ENCODE assay signal across 8 cellular contexts in genomic region chr7:64888901-64889685, GRCh38. TPM values are rescaled to one million over a fixed set of nuclear protein-coding genes. Genes with fewer than 3 reads are reported as not detected.
DNase-seq lines count a peak whose midpoint lies in the region; ATAC-seq and TF ChIP-seq lines count a peak whose summit lies in the region.

No MANE protein-coding gene starts in this region.

- CTCF ChIA-PET in PC-3 (lab: Charles Lee), result no interaction called here

- TF ChIP-seq EP300 in transverse colon (IDR thresholded peaks at IDR 0.05; ENCODE audit: low read depth), result no peak

- intact Hi-C loops in CD14-positive monocyte (cut with micrococcal nuclease), result no loop called here
- intact Hi-C loops in transverse colon (cut with DNase I; ENCODE audit: low total_unique reads), result no loop called here
- intact Hi-C loops in PC-3 (cut with micrococcal nuclease), result no loop called here

- DNase-seq in CD14-positive monocyte (ENCODE audit: low spot score) (no peak), mesendoderm (no peak), transverse colon (peak; percentile 35), PC-3 (no peak)

- H3K36me3 ChIP-seq in ectodermal cell (ENCODE audit: control insufficient read depth, insufficient read depth, low read length) (no peaks in the 10 kb centered on the region), mesendoderm (ENCODE audit: control insufficient read depth, insufficient read depth, low read length) (no peaks in the 10 kb centered on the region), transverse colon (no peaks in the 10 kb centered on the region), PC-3 (ENCODE audit: low read depth, low read length) (no peaks in the 10 kb centered on the region)

- no peaks in the 10 kb centered on the region for H3K9me3 ChIP-seq in ectodermal cell (ENCODE audit: control insufficient read depth, low read length)
- no peaks in the 10 kb centered on the region for H3K9me3 ChIP-seq in transverse colon
- H3K9me3 ChIP-seq in PC-3 (ENCODE audit: low read length), result no peaks in the 10 kb centered on the region

- H3K27ac Mint-ChIP-seq in CD14-positive monocyte (peak overlapping the region in 2 of 7 donors; percentile 8 to 27), IgD-negative memory B cell (no peak overlapping the region)

- peaks cover 4% of the 10 kb centered on the region for H3K4me1 ChIP-seq in ectodermal cell (ENCODE audit: control insufficient read depth, insufficient read depth, low read length)
- H3K4me1 ChIP-seq in mesendoderm (ENCODE audit: control insufficient read depth, low read depth, low read length), result no peaks in the 10 kb centered on the region
- H3K4me1 ChIP-seq in transverse colon, result peaks cover 0 to 24% (median 16%) of the 10 kb centered on the region in 4 donors
- H3K4me1 ChIP-seq in PC-3 (ENCODE audit: insufficient read depth, low read length), result no peaks in the 10 kb centered on the region

- H3K9me3 Mint-ChIP-seq in CD14-positive monocyte, result peaks cover 6 to 30% (median 14%) of the 10 kb centered on the region in 7 donors
- peaks cover 0 to 2% (median 0%) of the 10 kb centered on the region in 3 donors for H3K9me3 Mint-ChIP-seq in IgD-negative memory B cell

- peaks cover 14% of the 10 kb centered on the region for H3K4me1 Mint-ChIP-seq in CD14-positive monocyte
- H3K4me1 Mint-ChIP-seq in IgD-negative memory B cell, result peaks cover 7 to 12% (median 8%) of the 10 kb centered on the region in 3 donors

- H3K79me1 ChIP-seq in mesendoderm (ENCODE audit: low read length), result no peaks in the 10 kb centered on the region

- no peak overlapping the region for H3K18ac ChIP-seq in mesendoderm (ENCODE audit: low read length)

- H3K36me3 Mint-ChIP-seq in CD14-positive monocyte (no peaks in the 10 kb centered on the region), IgD-negative memory B cell (no peaks in the 10 kb centered on the region)

- no peak overlapping the region for H4K8ac ChIP-seq in mesendoderm (ENCODE audit: low read depth, low read length)

- no peak overlapping the region for H2AFZ ChIP-seq in PC-3 (ENCODE audit: low read length)

- in situ Hi-C loops in transverse colon (cut with MboI; ENCODE audit: low pct_ligation_motif_present in 1 of 4, low pct_unique_long_range_greater_than_20kb in 1 of 4, low sequenced_read_pairs in 3 of 4), result loop anchor here in 1 of 4 donors (25.0 kb wide), 1 partner anchor 102 kb away; the partner anchor contains the start of gene ZNF138

- no peak overlapping the region for H2BK15ac ChIP-seq in mesendoderm (replicated peaks; ENCODE audit: low read depth)

- POLR2A ChIA-PET in PC-3 (lab: Charles Lee; ENCODE audit: unreplicated experiment), result no interaction called here

- H3K56ac ChIP-seq in mesendoderm (ENCODE audit: low read length), result peak overlapping the region; percentile 50

- H2BK5ac ChIP-seq in mesendoderm (ENCODE audit: low read length), result no peak overlapping the region

- peak overlapping the region; percentile 66 for H3K4me2 ChIP-seq in mesendoderm (ENCODE audit: low read length)
- H3K4me2 ChIP-seq in PC-3 (ENCODE audit: low read length), result no peak overlapping the region

- BruUV-seq in PC-3 (replicated peaks; lab: Mats Ljungman, UMichigan), result no TSS peak

- H2BK120ac ChIP-seq in mesendoderm (ENCODE audit: low read depth, low read length), result no peak overlapping the region

- H3K4ac ChIP-seq in mesendoderm (ENCODE audit: low read depth, low read length), result no peak overlapping the region

- H3K23ac ChIP-seq in mesendoderm (ENCODE audit: low read length), result no peak overlapping the region

- no peaks in the 10 kb centered on the region for H3F3A ChIP-seq in PC-3 (ENCODE audit: low read length, unreplicated experiment)

- no peaks in the 10 kb centered on the region for H3K9me2 ChIP-seq in PC-3 (replicated peaks; ENCODE audit: low read length)

- WGBS in ectodermal cell, 2 experiments, result 4% methylated on average over 60 of the region's 60 CpGs
- WGBS in mesendoderm (ENCODE audit: extremely low coverage, insufficient coverage, low lambda C conversion rate), result no CpG with 5 or more reads among the region's 60 CpGs
- WGBS in transverse colon (ENCODE audit: low coverage in 1 of 2), 2 donors, result 0% methylated on average over 10 of the region's 60 CpGs; no CpG with 5 or more reads in 1 of the 2 donors

- H3K4me3 Mint-ChIP-seq in CD14-positive monocyte (peak overlapping the region; percentile 92 to 97), IgD-negative memory B cell (peak overlapping the region; percentile 82 to 95 (median 92))

- peak overlapping the region; percentile 34 for H3K4me3 ChIP-seq in ectodermal cell (ENCODE audit: insufficient read depth, low read depth, low read length)
- no peak overlapping the region for H3K4me3 ChIP-seq in mesendoderm (ENCODE audit: low read length)
- peak overlapping the region; percentile 30 to 65 (median 56) for H3K4me3 ChIP-seq in transverse colon
- no peak overlapping the region for H3K4me3 ChIP-seq in PC-3 (ENCODE audit: low read length)

- no peak overlapping the region for H2AK5ac ChIP-seq in mesendoderm (ENCODE audit: low read length)

- TF ChIP-seq POLR2A in transverse colon (IDR thresholded peaks at IDR 0.05), result no peak

- H4K20me1 ChIP-seq in PC-3 (ENCODE audit: low read length), result no peaks in the 10 kb centered on the region

- no peak for ATAC-seq in PC-3
- ATAC-seq in GM21529 (IDR thresholded peaks at IDR 0.05; ENCODE audit: unreplicated experiment), result no peak
- ATAC-seq in GM19324 (IDR thresholded peaks at IDR 0.05; ENCODE audit: low FRiP score, unreplicated experiment), result no peak

- H3K27me3 ChIP-seq in ectodermal cell (ENCODE audit: control insufficient read depth, insufficient read depth, low read length, poor library complexity, severe bottlenecking) (peaks cover 73% of the 10 kb centered on the region), mesendoderm (ENCODE audit: insufficient read depth, low read length, poor library complexity) (peaks cover 10% of the 10 kb centered on the region), transverse colon (peaks cover 33% of the 10 kb centered on the region), PC-3 (ENCODE audit: low read length) (no peaks in the 10 kb centered on the region)

- H3K79me2 ChIP-seq in mesendoderm (ENCODE audit: control insufficient read depth, insufficient read depth, low read length) (no peaks in the 10 kb centered on the region), PC-3 (ENCODE audit: low read length) (no peaks in the 10 kb centered on the region)

- TF ChIP-seq CTCF in CD14-positive monocyte (IDR thresholded peaks at IDR 0.05) (no peak), transverse colon (IDR thresholded peaks at IDR 0.05) (no peak), PC-3 (conservative IDR thresholded peaks at IDR 0.05; ENCODE audit: low read depth, low read length) (no peak)

- H3K27me3 Mint-ChIP-seq in CD14-positive monocyte (ENCODE audit: low read depth in 3 of 3) (peaks cover 38 to 68% (median 50%) of the 10 kb centered on the region in 3 donors), IgD-negative memory B cell (peaks cover 38% of the 10 kb centered on the region)

- no peak overlapping the region for H4K5ac ChIP-seq in mesendoderm (ENCODE audit: low read length)

- H3K27ac ChIP-seq in ectodermal cell (ENCODE audit: insufficient read depth, low read depth, low read length, poor library complexity, severe bottlenecking), result no peak overlapping the region
- H3K27ac ChIP-seq in mesendoderm (ENCODE audit: low read depth, low read length), result no peak overlapping the region
- peak overlapping the region in 3 of 4 donors; percentile 1 to 55 (median 7) for H3K27ac ChIP-seq in transverse colon
- H3K27ac ChIP-seq in PC-3 (ENCODE audit: low read length), result no peak overlapping the region

- H3K9ac ChIP-seq in mesendoderm (ENCODE audit: low read length), result peak overlapping the region; percentile 32
- no peak overlapping the region for H3K9ac ChIP-seq in PC-3 (ENCODE audit: low read length)

RNA-seq across cellular contexts. Expression of gene ZNF273, which starts 14.0 kb away (rescaled TPM):
- polyA plus RNA-seq in CD14-positive monocyte (1 to 10 TPM in 1 of 2 donors, under 1 TPM in 1; 0.62 to 1.7 TPM), IgD-negative memory B cell (7.8 TPM)
- 18.7 TPM for polyA plus RNA-seq in ectodermal cell (2013, experiment 1 of 4)
- 19.9 TPM for polyA plus RNA-seq in ectodermal cell (2013, experiment 2 of 4)
- 15.3 TPM for polyA plus RNA-seq in ectodermal cell (2013, experiment 3 of 4)
- 18.3 TPM for polyA plus RNA-seq in ectodermal cell (2013, experiment 4 of 4)
- 11.6 TPM for polyA plus RNA-seq in mesendoderm (2013, experiment 1 of 2)
- polyA plus RNA-seq in mesendoderm (2013, experiment 2 of 2), result 11.6 TPM
- total RNA-seq in transverse colon (10 to 100 TPM in 1 of 4 donors, 1 to 10 TPM in 3; 4.1 to 14.9 (median 5.7) TPM), PC-3 (2014; rRNA removed) (5.7 and 7.6 TPM in 2 replicates)

Comparison
In these comparisons a context has a peak if more than half of its experiments do, and no peak if none do; other contexts are left out.
1. H3K27ac ChIP-seq: peak in transverse colon (3 of 4); none in ectodermal cell (single experiment), mesendoderm (single experiment) and PC-3 (single experiment).
2. H3K4me3 ChIP-seq: peak in ectodermal cell (single experiment) and transverse colon (4 of 4); none in mesendoderm (single experiment) and PC-3 (single experiment).